Comparison of ENCODE assay signal across 26 cellular contexts in genomic region chr4:95178938-95179337, GRCh38.
"Had no signal": no experiment of that assay in that cellular context is flagged by ENCODE, and none has a peak within 500 bp of the region (broad histone marks: within the 10 kb centered on the region; RNA-seq: fewer than 3 reads in every experiment).

No MANE protein-coding gene starts in this region.

- FAIRE-seq: islet of Langerhans, kidney, pancreas, small intestine had no signal

- H3K27me3 ChIP-seq: left lung, pancreas, stomach, suprapubic skin, tibial nerve, uterus had no signal

- H3K4me3 ChIP-seq: heart right ventricle, left lung, lower lobe of right lung, pancreas, prostate gland, stomach, suprapubic skin, tibial nerve, uterus had no signal

- DNase-seq: heart right ventricle; hippocampal formation; kidney; left colon; left lung; lower lobe of right lung; mammary epithelial cell; mesenchymal stem cell; naive thymus-derived CD8-positive, alpha-beta T cell; nephron progenitor cell; pancreas; posterior cingulate gyrus; retina; right cardiac atrium; small intestine; stimulated activated CD4-positive, alpha-beta T cell treated with anti-CD3 and anti-CD28 coated beads, Interleukin-1b, Interleukin-23, amount 100 ng/mL, for 48 hours; stimulated activated CD4-positive, alpha-beta T cell treated with anti-CD3 and anti-CD28 coated beads, Interleukin-4, amount 100 ng/mL, for 1 hour; stimulated activated naive B cell treated with anti-CD40 and anti-IgM and Interleukin-4, amounts not matched to agents 10 μg/mL and 1 μg/mL and 100 μg/mL, for 72 hours; stimulated activated naive CD8-positive, alpha-beta T cell treated with anti-CD3 and anti-CD28 coated beads, Interleukin-15, Interleukin-2, amounts not matched to agents 100 U/mL and 50 U/mL, for 24 hours; stomach; uterus had no signal

- H3K36me3 ChIP-seq: heart right ventricle, left lung, lower lobe of right lung, pancreas, prostate gland, suprapubic skin, uterus had no signal

- H3K4me1 ChIP-seq: heart right ventricle, left lung, lower lobe of right lung, pancreas, prostate gland, stomach, suprapubic skin, tibial nerve, uterus had no signal

- H3K27ac ChIP-seq: heart right ventricle, left lung, lower lobe of right lung, pancreas, prostate gland, stomach, suprapubic skin, tibial nerve, uterus had no signal

- ATAC-seq: heart right ventricle; left colon; left lung; naive thymus-derived CD8-positive, alpha-beta T cell; pancreas; right cardiac atrium; sciatic nerve; stimulated activated naive B cell treated with anti-CD40 and anti-IgM and Interleukin-4, amounts not matched to agents 10 μg/mL and 1 μg/mL and 100 μg/mL, for 72 hours; stimulated activated naive CD8-positive, alpha-beta T cell treated with anti-CD3 and anti-CD28 coated beads, Interleukin-15, Interleukin-2, amounts not matched to agents 100 U/mL and 50 U/mL, for 24 hours had no signal

- H3K9me3 ChIP-seq: lower lobe of right lung, pancreas, prostate gland, stomach, suprapubic skin, tibial nerve, uterus had no signal
